ENCODE assay signal across 15 cellular contexts in genomic region chr7:33900501-33900900, GRCh38. TPM values are rescaled to one million over a fixed set of nuclear protein-coding genes. Genes with fewer than 3 reads are reported as not detected.
"Had no signal": no experiment of that assay in that cellular context is flagged by ENCODE, and none has a peak within 500 bp of the region (broad histone marks: within the 10 kb centered on the region; RNA-seq: fewer than 3 reads in every experiment).

No MANE protein-coding gene starts in this region.

- H3K27ac ChIP-seq: epithelial cell of prostate, gastrocnemius medialis, tibial nerve had no signal

- H3K9me3 ChIP-seq: gastrocnemius medialis, mucosa of descending colon, tibial nerve had no signal

- DNase-seq: activated CD4-positive, alpha-beta T cell treated with anti-CD3 and anti-CD28 coated beads, Interleukin-2, amount 50 U/mL, for 1 hour; activated gamma-delta T cell treated with Interleukin-2 at 50 U/mL for 16 hours; gastrocnemius medialis; head of caudate nucleus; left ventricle myocardium superior; mesenchymal stem cell; mucosa of descending colon; naive B cell; stimulated activated CD4-positive, alpha-beta T cell treated with anti-CD3 and anti-CD28 coated beads, Interleukin-2, amount 100 ng/mL, for 24 hours; T1000 had no signal

- ATAC-seq: activated CD4-positive, CD25-positive, alpha-beta regulatory T cell treated with anti-CD3 and anti-CD28 coated beads, Interleukin-2, amount 50 U/mL, for 24 hours; gastrocnemius medialis; left ventricle myocardium superior; mucosa of descending colon had no signal

- H3K36me3 ChIP-seq: gastrocnemius medialis, tibial nerve had no signal

- H3K4me3 ChIP-seq: gastrocnemius medialis, mucosa of descending colon, tibial nerve had no signal

RNA-seq across cellular contexts. Expression of gene BMPER, which starts 4.8 kb away (rescaled TPM):
- total RNA-seq: neural crest cell; T-helper 1 cell treated with Interleukin-12 subunit alpha and Interleukin-12 subunit beta and Interleukin-4 antibody, amounts not matched to agents 30 ng/mL and 1 ng/mL, for 36 hours had no signal
